18 cellular contexts compared by ENCODE assay signal in genomic region chr1:12466816-12467215, GRCh38.
"Had no signal": no experiment of that assay in that cellular context is flagged by ENCODE, and none has a peak within 500 bp of the region (broad histone marks: within the 10 kb centered on the region; RNA-seq: fewer than 3 reads in every experiment).

No MANE protein-coding gene starts in this region.

- H3K27me3 ChIP-seq: gastrocnemius medialis, heart left ventricle, right atrium auricular region, tibial nerve had no signal

- ATAC-seq: gastrocnemius medialis, heart left ventricle had no signal

- H3K4me3 Mint-ChIP-seq: neural crest cell had no signal

- H3K27ac Mint-ChIP-seq: progenitor cell of endocrine pancreas had no signal

- H3K36me3 ChIP-seq: gastrocnemius medialis had no signal

- H3K9me3 ChIP-seq: gastrocnemius medialis, heart left ventricle, left ventricle myocardium inferior, right atrium auricular region, tibial nerve had no signal

- H3K27me3 Mint-ChIP-seq: progenitor cell of endocrine pancreas had no signal

- H3K4me3 ChIP-seq: gastrocnemius medialis, heart left ventricle, left ventricle myocardium inferior, right atrium auricular region, tibial nerve had no signal

- H3K9me3 Mint-ChIP-seq: neural crest cell had no signal

- DNase-seq: activated CD4-positive, CD25-positive, alpha-beta regulatory T cell treated with anti-CD3 and anti-CD28 coated beads, Interleukin-2, amount 50 U/mL, for 72 hours; activated CD8-positive, alpha-beta memory T cell treated with anti-CD3 and anti-CD28 coated beads, Interleukin-2, amount 50 U/mL, for 4 hours; activated gamma-delta T cell treated with Interleukin-2 at 50 U/mL for 16 hours; activated T-cell treated with anti-CD3 and anti-CD28 coated beads, Interleukin-2, amount 50 U/mL, for 48 hours; cerebellar nuclear complex; effector CD4-positive, alpha-beta T cell; gastrocnemius medialis; heart left ventricle; kidney glomerular epithelial cell; left ventricle myocardium inferior; mammary epithelial cell; stimulated activated CD4-positive, alpha-beta T cell treated with anti-CD3 and anti-CD28 coated beads, Interleukin-2, amount 100 ng/mL, for 48 hours; T-helper 2 cell had no signal

- H3K27ac ChIP-seq: heart left ventricle, left ventricle myocardium inferior, right atrium auricular region, VCaP had no signal
